Comparison of ENCODE assay signal across 1 cellular context in genomic region chr1:33346921-33347649, GRCh38.
TF ChIP-seq lines count a peak whose summit lies in the region.

No MANE protein-coding gene starts in this region.

TF ChIP-seq in K562, 482 proteins besides CTCF, POLR2A, EP300 and RAD21 (continued from another document and continues in another):
- TF ChIP-seq CEBPZ (IDR thresholded peaks at IDR 0.05; ENCODE audit: borderline replicate concordance, low read depth, low read length), result no peak
- no peak for TF ChIP-seq SRF (CRISPR knock-in tag; IDR thresholded peaks at IDR 0.05)
- no peak for TF ChIP-seq MTA1 (IDR thresholded peaks at IDR 0.05; ENCODE audit: borderline replicate concordance)
- no peak for TF ChIP-seq HDGF (IDR thresholded peaks at IDR 0.05)
- TF ChIP-seq SNRNP70 (optimal IDR thresholded peaks at IDR 0.05; ENCODE audit: low read depth, low read length), result no peak
- no peak for TF ChIP-seq ZNF134 (CRISPR knock-in tag; conservative IDR thresholded peaks at IDR 0.05)
- TF ChIP-seq HMG20B (CRISPR knock-in tag; IDR thresholded peaks at IDR 0.05), result no peak
- no peak for TF ChIP-seq DACH1 (IDR thresholded peaks at IDR 0.05; ENCODE audit: partially characterized antibody)
- TF ChIP-seq, protein P1, sequence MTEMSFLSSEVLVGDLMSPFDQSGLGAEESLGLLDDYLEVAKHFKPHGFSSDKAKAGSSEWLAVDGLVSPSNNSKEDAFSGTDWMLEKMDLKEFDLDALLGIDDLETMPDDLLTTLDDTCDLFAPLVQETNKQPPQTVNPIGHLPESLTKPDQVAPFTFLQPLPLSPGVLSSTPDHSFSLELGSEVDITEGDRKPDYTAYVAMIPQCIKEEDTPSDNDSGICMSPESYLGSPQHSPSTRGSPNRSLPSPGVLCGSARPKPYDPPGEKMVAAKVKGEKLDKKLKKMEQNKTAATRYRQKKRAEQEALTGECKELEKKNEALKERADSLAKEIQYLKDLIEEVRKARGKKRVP (CRISPR knock-in tag; IDR thresholded peaks at IDR 0.05), result no peak
- TF ChIP-seq CBX2 (IDR thresholded peaks at IDR 0.05; ENCODE audit: insufficient read depth, low read length, poor library complexity, severe bottlenecking), result no peak
- TF ChIP-seq NR1H2 (CRISPR knock-in tag; IDR thresholded peaks at IDR 0.05), result no peak
- no peak for TF ChIP-seq TCF15 (CRISPR knock-in tag; IDR thresholded peaks at IDR 0.05)
- no peak for TF ChIP-seq ZNF277 (CRISPR knock-in tag; IDR thresholded peaks at IDR 0.05; ENCODE audit: borderline replicate concordance)
- no peak for TF ChIP-seq NCOA6 (IDR thresholded peaks at IDR 0.05)
- TF ChIP-seq ZNF830 (CRISPR knock-in tag; IDR thresholded peaks at IDR 0.05), result no peak
- TF ChIP-seq MCM7 (IDR thresholded peaks at IDR 0.05), result no peak
- TF ChIP-seq NKRF (IDR thresholded peaks at IDR 0.05; ENCODE audit: borderline replicate concordance), result no peak
- TF ChIP-seq ZNF263 (CRISPR knock-in tag; IDR thresholded peaks at IDR 0.05; ENCODE audit: borderline replicate concordance), result no peak
- no peak for TF ChIP-seq HEY1 (CRISPR knock-in tag; IDR thresholded peaks at IDR 0.05; ENCODE audit: borderline replicate concordance)
- TF ChIP-seq PREB (CRISPR knock-in tag; IDR thresholded peaks at IDR 0.05), result no peak
- TF ChIP-seq ETV1 (tag; conservative IDR thresholded peaks at IDR 0.05; ENCODE audit: low read depth), result peak; percentile 90
- peak; percentile 41 for TF ChIP-seq ARID1B (IDR thresholded peaks at IDR 0.05)
- no peak for TF ChIP-seq NCOA2 (IDR thresholded peaks at IDR 0.05; ENCODE audit: partially characterized antibody in 2 of 2)
- TF ChIP-seq ZNF212 (CRISPR knock-in tag; IDR thresholded peaks at IDR 0.05), result no peak
- no peak for TF ChIP-seq POU5F1 (IDR thresholded peaks at IDR 0.05; ENCODE audit: borderline replicate concordance, low read depth, low read length, partially characterized antibody)
- no peak for TF ChIP-seq ZBTB17 (CRISPR knock-in tag; IDR thresholded peaks at IDR 0.05)
- TF ChIP-seq, protein P2, sequence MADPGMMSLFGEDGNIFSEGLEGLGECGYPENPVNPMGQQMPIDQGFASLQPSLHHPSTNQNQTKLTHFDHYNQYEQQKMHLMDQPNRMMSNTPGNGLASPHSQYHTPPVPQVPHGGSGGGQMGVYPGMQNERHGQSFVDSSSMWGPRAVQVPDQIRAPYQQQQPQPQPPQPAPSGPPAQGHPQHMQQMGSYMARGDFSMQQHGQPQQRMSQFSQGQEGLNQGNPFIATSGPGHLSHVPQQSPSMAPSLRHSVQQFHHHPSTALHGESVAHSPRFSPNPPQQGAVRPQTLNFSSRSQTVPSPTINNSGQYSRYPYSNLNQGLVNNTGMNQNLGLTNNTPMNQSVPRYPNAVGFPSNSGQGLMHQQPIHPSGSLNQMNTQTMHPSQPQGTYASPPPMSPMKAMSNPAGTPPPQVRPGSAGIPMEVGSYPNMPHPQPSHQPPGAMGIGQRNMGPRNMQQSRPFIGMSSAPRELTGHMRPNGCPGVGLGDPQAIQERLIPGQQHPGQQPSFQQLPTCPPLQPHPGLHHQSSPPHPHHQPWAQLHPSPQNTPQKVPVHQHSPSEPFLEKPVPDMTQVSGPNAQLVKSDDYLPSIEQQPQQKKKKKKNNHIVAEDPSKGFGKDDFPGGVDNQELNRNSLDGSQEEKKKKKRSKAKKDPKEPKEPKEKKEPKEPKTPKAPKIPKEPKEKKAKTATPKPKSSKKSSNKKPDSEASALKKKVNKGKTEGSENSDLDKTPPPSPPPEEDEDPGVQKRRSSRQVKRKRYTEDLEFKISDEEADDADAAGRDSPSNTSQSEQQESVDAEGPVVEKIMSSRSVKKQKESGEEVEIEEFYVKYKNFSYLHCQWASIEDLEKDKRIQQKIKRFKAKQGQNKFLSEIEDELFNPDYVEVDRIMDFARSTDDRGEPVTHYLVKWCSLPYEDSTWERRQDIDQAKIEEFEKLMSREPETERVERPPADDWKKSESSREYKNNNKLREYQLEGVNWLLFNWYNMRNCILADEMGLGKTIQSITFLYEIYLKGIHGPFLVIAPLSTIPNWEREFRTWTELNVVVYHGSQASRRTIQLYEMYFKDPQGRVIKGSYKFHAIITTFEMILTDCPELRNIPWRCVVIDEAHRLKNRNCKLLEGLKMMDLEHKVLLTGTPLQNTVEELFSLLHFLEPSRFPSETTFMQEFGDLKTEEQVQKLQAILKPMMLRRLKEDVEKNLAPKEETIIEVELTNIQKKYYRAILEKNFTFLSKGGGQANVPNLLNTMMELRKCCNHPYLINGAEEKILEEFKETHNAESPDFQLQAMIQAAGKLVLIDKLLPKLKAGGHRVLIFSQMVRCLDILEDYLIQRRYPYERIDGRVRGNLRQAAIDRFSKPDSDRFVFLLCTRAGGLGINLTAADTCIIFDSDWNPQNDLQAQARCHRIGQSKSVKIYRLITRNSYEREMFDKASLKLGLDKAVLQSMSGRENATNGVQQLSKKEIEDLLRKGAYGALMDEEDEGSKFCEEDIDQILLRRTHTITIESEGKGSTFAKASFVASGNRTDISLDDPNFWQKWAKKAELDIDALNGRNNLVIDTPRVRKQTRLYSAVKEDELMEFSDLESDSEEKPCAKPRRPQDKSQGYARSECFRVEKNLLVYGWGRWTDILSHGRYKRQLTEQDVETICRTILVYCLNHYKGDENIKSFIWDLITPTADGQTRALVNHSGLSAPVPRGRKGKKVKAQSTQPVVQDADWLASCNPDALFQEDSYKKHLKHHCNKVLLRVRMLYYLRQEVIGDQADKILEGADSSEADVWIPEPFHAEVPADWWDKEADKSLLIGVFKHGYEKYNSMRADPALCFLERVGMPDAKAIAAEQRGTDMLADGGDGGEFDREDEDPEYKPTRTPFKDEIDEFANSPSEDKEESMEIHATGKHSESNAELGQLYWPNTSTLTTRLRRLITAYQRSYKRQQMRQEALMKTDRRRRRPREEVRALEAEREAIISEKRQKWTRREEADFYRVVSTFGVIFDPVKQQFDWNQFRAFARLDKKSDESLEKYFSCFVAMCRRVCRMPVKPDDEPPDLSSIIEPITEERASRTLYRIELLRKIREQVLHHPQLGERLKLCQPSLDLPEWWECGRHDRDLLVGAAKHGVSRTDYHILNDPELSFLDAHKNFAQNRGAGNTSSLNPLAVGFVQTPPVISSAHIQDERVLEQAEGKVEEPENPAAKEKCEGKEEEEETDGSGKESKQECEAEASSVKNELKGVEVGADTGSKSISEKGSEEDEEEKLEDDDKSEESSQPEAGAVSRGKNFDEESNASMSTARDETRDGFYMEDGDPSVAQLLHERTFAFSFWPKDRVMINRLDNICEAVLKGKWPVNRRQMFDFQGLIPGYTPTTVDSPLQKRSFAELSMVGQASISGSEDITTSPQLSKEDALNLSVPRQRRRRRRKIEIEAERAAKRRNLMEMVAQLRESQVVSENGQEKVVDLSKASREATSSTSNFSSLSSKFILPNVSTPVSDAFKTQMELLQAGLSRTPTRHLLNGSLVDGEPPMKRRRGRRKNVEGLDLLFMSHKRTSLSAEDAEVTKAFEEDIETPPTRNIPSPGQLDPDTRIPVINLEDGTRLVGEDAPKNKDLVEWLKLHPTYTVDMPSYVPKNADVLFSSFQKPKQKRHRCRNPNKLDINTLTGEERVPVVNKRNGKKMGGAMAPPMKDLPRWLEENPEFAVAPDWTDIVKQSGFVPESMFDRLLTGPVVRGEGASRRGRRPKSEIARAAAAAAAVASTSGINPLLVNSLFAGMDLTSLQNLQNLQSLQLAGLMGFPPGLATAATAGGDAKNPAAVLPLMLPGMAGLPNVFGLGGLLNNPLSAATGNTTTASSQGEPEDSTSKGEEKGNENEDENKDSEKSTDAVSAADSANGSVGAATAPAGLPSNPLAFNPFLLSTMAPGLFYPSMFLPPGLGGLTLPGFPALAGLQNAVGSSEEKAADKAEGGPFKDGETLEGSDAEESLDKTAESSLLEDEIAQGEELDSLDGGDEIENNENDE (IDR thresholded peaks at IDR 0.05; ENCODE audit: low read depth, low read length), result no peak
- TF ChIP-seq RBM15 (IDR thresholded peaks at IDR 0.05; ENCODE audit: insufficient read depth, low read length), result no peak
- TF ChIP-seq, protein P3, sequence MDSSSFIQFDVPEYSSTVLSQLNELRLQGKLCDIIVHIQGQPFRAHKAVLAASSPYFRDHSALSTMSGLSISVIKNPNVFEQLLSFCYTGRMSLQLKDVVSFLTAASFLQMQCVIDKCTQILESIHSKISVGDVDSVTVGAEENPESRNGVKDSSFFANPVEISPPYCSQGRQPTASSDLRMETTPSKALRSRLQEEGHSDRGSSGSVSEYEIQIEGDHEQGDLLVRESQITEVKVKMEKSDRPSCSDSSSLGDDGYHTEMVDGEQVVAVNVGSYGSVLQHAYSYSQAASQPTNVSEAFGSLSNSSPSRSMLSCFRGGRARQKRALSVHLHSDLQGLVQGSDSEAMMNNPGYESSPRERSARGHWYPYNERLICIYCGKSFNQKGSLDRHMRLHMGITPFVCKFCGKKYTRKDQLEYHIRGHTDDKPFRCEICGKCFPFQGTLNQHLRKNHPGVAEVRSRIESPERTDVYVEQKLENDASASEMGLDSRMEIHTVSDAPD (CRISPR knock-in tag; IDR thresholded peaks at IDR 0.05), result no peak
- no peak for TF ChIP-seq KDM2B (CRISPR knock-in tag; IDR thresholded peaks at IDR 0.05)
- TF ChIP-seq ETV6 (IDR thresholded peaks at IDR 0.05; ENCODE audit: borderline replicate concordance in 1 of 2, low read depth in 2 of 2, low read length in 1 of 2), result peak in 1 of 2 experiments; percentile 34; a peak in 1 of 4 replicates
- no peak for TF ChIP-seq ETV6 (CRISPR knock-in tag; IDR thresholded peaks at IDR 0.05; ENCODE audit: borderline replicate concordance)
- TF ChIP-seq CREB5 (CRISPR knock-in tag; IDR thresholded peaks at IDR 0.05), result no peak
- no peak for TF ChIP-seq ZFP1 (CRISPR knock-in tag; IDR thresholded peaks at IDR 0.05)
- no peak for TF ChIP-seq CTBP1 (IDR thresholded peaks at IDR 0.05; ENCODE audit: borderline replicate concordance)
- TF ChIP-seq FIP1L1 (IDR thresholded peaks at IDR 0.05; ENCODE audit: low read depth, low read length, poor library complexity, severe bottlenecking), result no peak
